ENCODE assay signal across 16 cellular contexts in the genomic region with DNA sequence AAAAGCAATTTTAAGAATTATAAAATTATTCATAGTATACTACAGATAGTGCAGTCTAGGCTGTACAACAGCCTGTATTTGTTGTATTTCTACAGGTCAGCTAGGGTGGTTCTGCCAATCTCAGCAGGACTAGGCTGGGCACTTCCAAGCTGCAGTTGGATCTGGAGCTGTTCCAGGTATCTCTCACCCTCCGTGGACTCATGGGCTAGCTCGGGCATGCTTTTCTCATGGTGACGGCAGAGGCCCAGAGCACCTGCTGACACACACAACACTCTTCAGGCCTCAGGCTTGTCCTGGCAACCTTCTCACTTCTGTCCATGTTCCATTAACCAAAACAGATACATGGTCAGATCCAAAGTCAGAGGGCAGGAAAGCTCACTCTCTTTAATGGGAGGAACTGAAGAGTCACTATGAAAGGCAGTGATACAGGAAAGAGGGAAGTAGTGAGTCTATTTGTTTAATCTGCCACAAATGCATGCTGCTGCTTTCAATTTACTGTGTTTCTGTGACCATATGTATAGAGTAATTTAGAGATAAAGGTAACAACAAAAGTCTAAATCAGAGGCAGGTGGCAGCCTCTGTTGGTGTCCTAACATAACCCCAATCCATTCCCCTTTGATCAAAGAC.
DNase-seq lines count a peak whose midpoint lies in the region; ATAC-seq and TF ChIP-seq lines count a peak whose summit lies in the region.
"Had no signal": no experiment of that assay in that cellular context is flagged by ENCODE, and none has a peak within 500 bp of the region (broad histone marks: within the 10 kb centered on the region; RNA-seq: fewer than 3 reads in every experiment).

No MANE protein-coding gene starts in this region.

- no peaks in the 10 kb centered on the region for H3K9me3 ChIP-seq in gastroesophageal sphincter
- H3K9me3 ChIP-seq: upper lobe of right lung had no signal

- ATAC-seq in gastroesophageal sphincter = no peak
- ATAC-seq in HG03045 (IDR thresholded peaks at IDR 0.05; ENCODE audit: unreplicated experiment) = no peak
- ATAC-seq: activated CD4-positive, alpha-beta T cell treated with anti-CD3 and anti-CD28 coated beads for 36 hours; upper lobe of right lung had no signal

- 50% methylated on average over 1 of the region's 3 CpGs; no CpG with 5 or more reads in 1 of the 2 donors for WGBS in gastroesophageal sphincter (ENCODE audit: low coverage in 1 of 2), 2 donors

- H3K4me3 ChIP-seq in gastroesophageal sphincter = no peak overlapping the region
- H3K4me3 ChIP-seq: dorsolateral prefrontal cortex, GM23248, upper lobe of right lung had no signal

- no peak for TF ChIP-seq CTCF in gastroesophageal sphincter (IDR thresholded peaks at IDR 0.05)

- no peaks in the 10 kb centered on the region for H3K4me1 ChIP-seq in gastroesophageal sphincter
- H3K4me1 ChIP-seq: upper lobe of right lung had no signal

- DNase-seq in DMS153 treated with DMSO at 0.1 percent for 48 hours (lab: John Stamatoyannopoulos, UW; ENCODE audit: unreplicated experiment) = peak; percentile 96
- peak; percentile 73 for DNase-seq in NCI-H1694 (lab: John Stamatoyannopoulos, UW)
- peak; percentile 62 for DNase-seq in NCI-H748 treated with DMSO at 0.1 percent for 48 hours (lab: John Stamatoyannopoulos, UW)
- DNase-seq in glomerular visceral epithelial cell (ENCODE audit: extremely low spot score) = peak; percentile 11
- no peak for DNase-seq in activated CD4-positive, alpha-beta T cell treated with anti-CD3 and anti-CD28 coated beads for 1 hour
- no peak for DNase-seq in hepatic stellate cell (ENCODE audit: low spot score)
- DNase-seq: activated CD4-positive, alpha-beta T cell treated with anti-CD3 and anti-CD28 coated beads for 36 hours; activated T-cell treated with anti-CD3 and anti-CD28 coated beads, Interleukin-2, amount 50 U/mL, for 24 hours; foreskin fibroblast; GM23248; stimulated activated CD4-positive, alpha-beta T cell treated with anti-CD3 and anti-CD28 coated beads, Interleukin-2, amount 100 ng/mL, for 24 hours; upper lobe of right lung had no signal

- H3K36me3 ChIP-seq in gastroesophageal sphincter = no peaks in the 10 kb centered on the region
- H3K36me3 ChIP-seq: upper lobe of right lung had no signal

- H3K27ac ChIP-seq in gastroesophageal sphincter = no peak overlapping the region
- H3K27ac ChIP-seq: dorsolateral prefrontal cortex, GM23248, HL-60, upper lobe of right lung had no signal

- no peaks in the 10 kb centered on the region for H3K27me3 ChIP-seq in gastroesophageal sphincter
- H3K27me3 ChIP-seq: dorsolateral prefrontal cortex, upper lobe of right lung had no signal

- TF ChIP-seq EP300 in gastroesophageal sphincter (IDR thresholded peaks at IDR 0.05) = no peak

- no peak for TF ChIP-seq POLR2A in gastroesophageal sphincter (IDR thresholded peaks at IDR 0.05)

Comparison
In these comparisons a context has a peak if more than half of its experiments do, and no peak if none do; other contexts are left out.
1. DNase-seq: peak in DMS153 treated with DMSO at 0.1 percent for 48 hours (single experiment), NCI-H1694 (single experiment), NCI-H748 treated with DMSO at 0.1 percent for 48 hours (single experiment) and glomerular visceral epithelial cell (single experiment); none in activated CD4-positive, alpha-beta T cell treated with anti-CD3 and anti-CD28 coated beads for 1 hour (single experiment) and hepatic stellate cell (single experiment).